Comparison of ENCODE assay signal across 23 cellular contexts in genomic region chr9:88812938-88813670, GRCh38.
DNase-seq lines count a peak whose midpoint lies in the region; ATAC-seq and TF ChIP-seq lines count a peak whose summit lies in the region.
"Had no signal": no experiment of that assay in that cellular context is flagged by ENCODE, and none has a peak within 500 bp of the region (broad histone marks: within the 10 kb centered on the region; RNA-seq: fewer than 3 reads in every experiment).

No MANE protein-coding gene starts in this region.

- H2BK120ac ChIP-seq in neuronal stem cell (ENCODE audit: low read depth, low read length) = no peak overlapping the region

- H3K14ac ChIP-seq in neuronal stem cell (ENCODE audit: low read length) = no peak overlapping the region

- no peak for ATAC-seq in GM19023 (IDR thresholded peaks at IDR 0.05; ENCODE audit: unreplicated experiment)
- ATAC-seq: Right ventricle myocardium inferior had no signal

- no peak overlapping the region for H2AFZ ChIP-seq in neuronal stem cell (ENCODE audit: low read length)

- peak overlapping the region; percentile 35 for H2BK5ac ChIP-seq in neuronal stem cell (ENCODE audit: low read length)

- H3K4me1 Mint-ChIP-seq in HFFc6 (ENCODE audit: low read depth) = peaks cover 73% of the 10 kb centered on the region
- H3K4me1 Mint-ChIP-seq: CD8-positive, alpha-beta memory T cell had no signal

- peak; percentile 29 for DNase-seq in ELF-1 (ENCODE audit: low read depth, low spot score)
- no peak for DNase-seq in HFFc6
- DNase-seq in ecto neural progenitor cell (ENCODE audit: low spot score) = peak; percentile 34
- no peak for DNase-seq in neuronal stem cell (ENCODE audit: low spot score)
- DNase-seq in SHP77 (lab: John Stamatoyannopoulos, UW) = no peak
- no peak for DNase-seq in germinal center (ENCODE audit: low spot score)
- DNase-seq: Calu3; CD8-positive, alpha-beta memory T cell; DMS153; GDM1; HCEC 1CT; Kasumi-1; MG63; NCI-H1417; NCI-H1694 treated with DMSO at 0.1 percent for 48 hours; NCI-H2081 treated with DMSO at 0.1 percent for 48 hours; NCI-H2171 treated with DMSO at 0.1 percent for 48 hours; NCI-H446; NCI-H526; OCI-M1 had no signal

- H3K79me1 ChIP-seq in neuronal stem cell (ENCODE audit: low read depth, low read length) = no peaks in the 10 kb centered on the region

- no peak overlapping the region for H3K4ac ChIP-seq in neuronal stem cell (ENCODE audit: low read length)

- H2BK12ac ChIP-seq in neuronal stem cell (ENCODE audit: low read length) = no peak overlapping the region

- H2AK5ac ChIP-seq in neuronal stem cell (ENCODE audit: low read depth, low read length) = peak overlapping the region; percentile 33

- H3K9ac ChIP-seq in neuronal stem cell (ENCODE audit: low read depth, low read length, poor library complexity) = no peak overlapping the region

- H3K27ac Mint-ChIP-seq in HFFc6 = peak overlapping the region; percentile 62
- H3K27ac Mint-ChIP-seq: CD8-positive, alpha-beta memory T cell had no signal

- no peak overlapping the region for H4K8ac ChIP-seq in neuronal stem cell (ENCODE audit: low read depth, low read length)

- no peaks in the 10 kb centered on the region for H3K9me3 Mint-ChIP-seq in HFFc6

- peaks cover 3% of the 10 kb centered on the region in 2 donors for H3K9me3 ChIP-seq in neuronal stem cell (replicated peaks in 1 of 2; ENCODE audit: control insufficient read depth in 2 of 2, insufficient read depth in 1 of 2, low read depth in 1 of 2, low read length in 2 of 2)
- H3K9me3 ChIP-seq: MG63 had no signal

- H3K36me3 Mint-ChIP-seq in HFFc6 (ENCODE audit: low read depth) = no peaks in the 10 kb centered on the region
- H3K36me3 Mint-ChIP-seq: CD8-positive, alpha-beta memory T cell had no signal

- no peak overlapping the region for H3K4me3 ChIP-seq in neuronal stem cell (ENCODE audit: low read length in 2 of 2)
- H3K4me3 ChIP-seq: MG63 had no signal

- peak overlapping the region; percentile 50 for H2BK15ac ChIP-seq in neuronal stem cell (ENCODE audit: low read length)

- H3K4me1 ChIP-seq in neuronal stem cell (ENCODE audit: control insufficient read depth in 2 of 2, insufficient read depth in 1 of 2, low read depth in 1 of 2, low read length in 2 of 2) = peaks cover 0 to 5% of the 10 kb centered on the region in 2 donors

- peak overlapping the region; percentile 35 for H3K4me3 Mint-ChIP-seq in HFFc6
- H3K4me3 Mint-ChIP-seq: CD8-positive, alpha-beta memory T cell had no signal

- H4K91ac ChIP-seq in neuronal stem cell (ENCODE audit: low read depth, low read length, poor library complexity) = no peak overlapping the region

- H3K27ac ChIP-seq in neuronal stem cell (replicated peaks; ENCODE audit: low read length) = no peak overlapping the region
- H3K27ac ChIP-seq: C4-2B had no signal

- no peak overlapping the region for H3K4me2 ChIP-seq in neuronal stem cell (ENCODE audit: insufficient read depth, low read length, poor library complexity, severe bottlenecking)

- H3K27me3 ChIP-seq in neuronal stem cell (ENCODE audit: control insufficient read depth in 3 of 3, insufficient read depth in 3 of 3, low read depth in 1 of 3, low read length in 3 of 3) = no peaks in the 10 kb centered on the region
- H3K27me3 ChIP-seq: MG63 had no signal

- no CpG with 5 or more reads among the region's 11 CpGs for WGBS in neuronal stem cell (ENCODE audit: extremely low coverage in 2 of 2, insufficient read length in 2 of 2, insufficient replicate concordance in 1 of 2), 2 donors

- TF ChIP-seq CTCF in HFFc6 (IDR thresholded peaks at IDR 0.05) = no peak

- H3K23ac ChIP-seq in neuronal stem cell (ENCODE audit: low read depth, low read length, poor library complexity) = peak overlapping the region; percentile 8

- H3K27me3 Mint-ChIP-seq in HFFc6 (ENCODE audit: insufficient read depth) = no peaks in the 10 kb centered on the region; the same call in none of the 2 replicates

- no peaks in the 10 kb centered on the region for H3K36me3 ChIP-seq in neuronal stem cell (replicated peaks in 1 of 2; ENCODE audit: control insufficient read depth in 2 of 2, insufficient read depth in 2 of 2, low read length in 2 of 2)
- H3K36me3 ChIP-seq: MG63 had no signal

- no peak overlapping the region for H3K18ac ChIP-seq in neuronal stem cell (ENCODE audit: low read length)

Comparison
In these comparisons a context has a peak if more than half of its experiments do, and no peak if none do; other contexts are left out.
1. DNase-seq: peak in ELF-1 (single experiment) and ecto neural progenitor cell (single experiment); none in HFFc6 (single experiment), neuronal stem cell (single experiment), SHP77 (0 of 2) and germinal center (single experiment).